19 cellular contexts compared by ENCODE assay signal in the genomic region with DNA sequence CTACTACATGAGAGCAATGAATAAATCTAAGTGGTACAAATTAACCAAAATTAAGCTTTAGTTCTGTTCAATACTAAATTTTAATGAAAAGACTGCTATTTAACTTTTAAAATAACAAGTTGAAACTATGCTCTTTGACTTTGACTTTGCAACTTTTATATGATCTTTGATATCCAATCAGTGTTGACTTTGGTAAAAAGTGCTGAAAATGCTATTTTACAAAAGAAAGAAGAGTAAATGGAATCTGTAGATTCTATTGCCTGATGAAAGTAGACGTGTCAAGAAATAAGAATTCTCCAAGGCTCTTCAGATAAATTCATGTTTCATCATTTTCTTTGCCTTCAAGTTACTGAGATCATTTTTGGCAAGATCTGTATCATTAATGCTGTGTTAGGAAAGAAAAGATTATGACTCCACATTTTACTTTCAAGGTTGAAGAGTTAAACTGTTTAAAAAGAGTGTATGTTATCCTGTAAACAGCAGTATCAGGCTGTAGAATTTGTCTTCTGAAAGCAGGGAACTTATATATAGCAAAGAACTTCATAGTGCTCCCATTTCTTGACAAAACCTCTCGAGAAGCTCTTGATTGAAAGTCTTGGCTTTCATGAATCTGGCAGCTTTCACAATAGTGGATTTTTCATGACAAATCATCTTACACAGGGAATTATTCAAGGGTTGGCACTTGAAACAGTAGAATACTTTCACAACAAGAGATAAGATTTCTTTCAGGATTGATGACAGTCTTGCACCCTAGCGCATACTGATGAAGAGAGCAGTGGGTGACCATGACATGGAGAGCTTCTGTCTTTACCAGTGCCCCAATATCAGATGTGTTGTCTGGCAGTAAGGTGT.
DNase-seq lines count a peak whose midpoint lies in the region; ATAC-seq and TF ChIP-seq lines count a peak whose summit lies in the region.
"Had no signal": no experiment of that assay in that cellular context is flagged by ENCODE, and none has a peak within 500 bp of the region (broad histone marks: within the 10 kb centered on the region; RNA-seq: fewer than 3 reads in every experiment).

No MANE protein-coding gene starts in this region.

- TF ChIP-seq POLR2A in testis (IDR thresholded peaks at IDR 0.05) = no peak

- no peak for ATAC-seq in GM18907 (IDR thresholded peaks at IDR 0.05; ENCODE audit: unreplicated experiment)
- ATAC-seq: activated CD4-positive, alpha-beta T cell treated with anti-CD3 and anti-CD28 coated beads for 36 hours had no signal

- H3K36me3 ChIP-seq in HEK293 (ENCODE audit: control insufficient read depth in 2 of 2, insufficient read depth in 1 of 2, low read length in 2 of 2) (peaks cover 7 to 13% of the 10 kb centered on the region in 2 experiments), fibroblast of lung (ENCODE audit: control insufficient read depth, insufficient read depth, low read length) (no peaks in the 10 kb centered on the region), mesendoderm (ENCODE audit: control insufficient read depth, insufficient read depth, low read length) (no peaks in the 10 kb centered on the region), testis (ENCODE audit: low read depth, missing control alignments) (no peaks in the 10 kb centered on the region)
- H3K36me3 ChIP-seq in effector memory CD4-positive, alpha-beta T cell (ENCODE audit: control insufficient read depth, insufficient read depth, low read length) = peaks cover 4% of the 10 kb centered on the region
- H3K36me3 ChIP-seq: SJCRH30 had no signal

- H3K4me3 ChIP-seq in AG04450 (ENCODE audit: low read depth, low read length) = no peak overlapping the region
- no peak overlapping the region for H3K4me3 ChIP-seq in HEK293 (ENCODE audit: low read depth, low read length)
- no peak overlapping the region for H3K4me3 ChIP-seq in fibroblast of lung (replicated peaks in 1 of 4; ENCODE audit: control extremely low read depth in 1 of 4, insufficient read depth in 1 of 4, low read depth in 3 of 4, low read length in 4 of 4)
- no peak overlapping the region for H3K4me3 ChIP-seq in mesendoderm (ENCODE audit: low read length)
- no peak overlapping the region for H3K4me3 ChIP-seq in effector memory CD4-positive, alpha-beta T cell (ENCODE audit: insufficient read depth, low read depth, low read length, poor library complexity, severe bottlenecking)
- H3K4me3 ChIP-seq in testis = no peak overlapping the region
- H3K4me3 ChIP-seq: heart right ventricle, SJCRH30 had no signal

- no peaks in the 10 kb centered on the region for H3K79me1 ChIP-seq in mesendoderm (ENCODE audit: low read length)

- H3K36me3 Mint-ChIP-seq in progenitor cell of endocrine pancreas (ENCODE audit: insufficient read depth) = peaks cover 16% of the 10 kb centered on the region

- H3K27me3 Mint-ChIP-seq in progenitor cell of endocrine pancreas = no peaks in the 10 kb centered on the region
- H3K27me3 Mint-ChIP-seq: activated CD4-positive, alpha-beta T cell treated with anti-CD3 and anti-CD28 coated beads for 36 hours; B cell had no signal

- H2BK120ac ChIP-seq in mesendoderm (ENCODE audit: low read depth, low read length) = no peak overlapping the region

- no peak overlapping the region for H3K27ac ChIP-seq in AG04450 (ENCODE audit: low read depth, low read length)
- no peak overlapping the region for H3K27ac ChIP-seq in HEK293 (ENCODE audit: extremely low read depth, low read depth, low read length)
- H3K27ac ChIP-seq in fibroblast of lung (ENCODE audit: insufficient read depth, low read length) = no peak overlapping the region
- H3K27ac ChIP-seq in mesendoderm (ENCODE audit: low read depth, low read length) = no peak overlapping the region
- H3K27ac ChIP-seq in effector memory CD4-positive, alpha-beta T cell (ENCODE audit: insufficient read depth, low read length, poor library complexity, severe bottlenecking) = no peak overlapping the region
- no peak overlapping the region for H3K27ac ChIP-seq in testis
- H3K27ac ChIP-seq: heart right ventricle, SJCRH30 had no signal

- no peak overlapping the region for H3K18ac ChIP-seq in mesendoderm (ENCODE audit: low read length)

- no peak overlapping the region for H3K4me2 ChIP-seq in fibroblast of lung (ENCODE audit: extremely low read depth, insufficient read depth, low read length)
- no peak overlapping the region for H3K4me2 ChIP-seq in mesendoderm (ENCODE audit: low read length)

- peak; percentile 24 for DNase-seq in AG04450 (ENCODE audit: low read depth, low spot score)
- peak; percentile 41 to 68 for DNase-seq in fibroblast of lung (ENCODE audit: low read depth in 2 of 2)
- DNase-seq in mesendoderm = peak; percentile 32
- no peak for DNase-seq in effector memory CD4-positive, alpha-beta T cell
- no peak for DNase-seq in progenitor cell of endocrine pancreas (ENCODE audit: low spot score, unreplicated experiment)
- DNase-seq in testis = no peak
- DNase-seq: activated CD4-positive, alpha-beta T cell treated with anti-CD3 and anti-CD28 coated beads for 36 hours; activated CD8-positive, alpha-beta memory T cell treated with anti-CD3 and anti-CD28 coated beads, Interleukin-2, amount 50 U/mL, for 48 hours; activated gamma-delta T cell treated with Interleukin-2 at 50 U/mL for 16 hours; GDM1; GOT3; heart right ventricle; NCI-H2081 treated with DMSO at 0.1 percent for 48 hours; occipital lobe; SJCRH30; stimulated activated CD4-positive, alpha-beta T cell treated with anti-CD3 and anti-CD28 coated beads, Interleukin-4, amount 100 ng/mL, for 1 hour had no signal

- WGBS in mesendoderm (ENCODE audit: extremely low coverage, insufficient coverage, low lambda C conversion rate) = no CpG with 5 or more reads among the region's 3 CpGs
- WGBS in testis, 2 donors = 71 to 74% methylated on average over 3 of the region's 3 CpGs

- TF ChIP-seq CTCF in AG04450 (IDR thresholded peaks at IDR 0.05; ENCODE audit: low read depth, low read length) (no peak), HEK293 (tag by site-specific recombination; IDR thresholded peaks at IDR 0.05) (no peak), fibroblast of lung (conservative IDR thresholded peaks at IDR 0.05 in 1 of 2, IDR thresholded peaks at IDR 0.05 in 1 of 2; ENCODE audit: low read depth in 1 of 2, low read length in 2 of 2) (no peak), progenitor cell of endocrine pancreas (IDR thresholded peaks at IDR 0.05; ENCODE audit: unreplicated experiment) (no peak), testis (IDR thresholded peaks at IDR 0.05) (no peak)

- H2AFZ ChIP-seq in fibroblast of lung (ENCODE audit: low read length) = no peak overlapping the region

- H3K27me3 ChIP-seq in AG04450 (ENCODE audit: control insufficient read depth, insufficient read depth, low read length) = no peaks in the 10 kb centered on the region
- H3K27me3 ChIP-seq in fibroblast of lung (ENCODE audit: control insufficient read depth, insufficient read depth, low read length) = no peaks in the 10 kb centered on the region
- H3K27me3 ChIP-seq in mesendoderm (ENCODE audit: insufficient read depth, low read length, poor library complexity) = no peaks in the 10 kb centered on the region
- no peaks in the 10 kb centered on the region for H3K27me3 ChIP-seq in effector memory CD4-positive, alpha-beta T cell (replicated peaks; ENCODE audit: control insufficient read depth, insufficient read depth, low read length, poor library complexity, severe bottlenecking)
- no peaks in the 10 kb centered on the region for H3K27me3 ChIP-seq in testis
- H3K27me3 ChIP-seq: heart right ventricle, SJCRH30 had no signal

- POLR2A ChIA-PET in AG04450 (lab: Yijun Ruan, JAX) = no interaction called here
- POLR2A ChIA-PET in HEK293 (lab: Yijun Ruan, JAX) = no interaction called here

- no peak overlapping the region for H3K4me3 Mint-ChIP-seq in progenitor cell of endocrine pancreas (ENCODE audit: low read depth)
- H3K4me3 Mint-ChIP-seq: activated CD4-positive, alpha-beta T cell treated with anti-CD3 and anti-CD28 coated beads for 36 hours; B cell had no signal

- H4K5ac ChIP-seq in mesendoderm (ENCODE audit: low read length) = no peak overlapping the region

- no peaks in the 10 kb centered on the region for H3K9me3 Mint-ChIP-seq in progenitor cell of endocrine pancreas (ENCODE audit: low read depth)

- no peak overlapping the region for H2AK5ac ChIP-seq in mesendoderm (ENCODE audit: low read length)

- H3K23ac ChIP-seq in mesendoderm (ENCODE audit: low read length) = no peak overlapping the region

- no peak overlapping the region for H3K4ac ChIP-seq in mesendoderm (ENCODE audit: low read depth, low read length)

- no peaks in the 10 kb centered on the region for H4K20me1 ChIP-seq in fibroblast of lung (ENCODE audit: control insufficient read depth, extremely low read depth, insufficient read depth, low read length)

- no peak overlapping the region for H3K9ac ChIP-seq in fibroblast of lung (ENCODE audit: insufficient read depth, low read length)
- H3K9ac ChIP-seq in mesendoderm (ENCODE audit: low read length) = no peak overlapping the region

- H3K27ac Mint-ChIP-seq in progenitor cell of endocrine pancreas = no peak overlapping the region
- H3K27ac Mint-ChIP-seq: activated CD4-positive, alpha-beta T cell treated with anti-CD3 and anti-CD28 coated beads for 36 hours; B cell had no signal

- CTCF ChIA-PET in AG04450 (lab: Charles Lee) (no interaction called here), HEK293 (lab: Yijun Ruan, JAX) (no interaction called here)

- intact Hi-C loops in testis (cut with DNase I; ENCODE audit: low total_unique reads) = no loop called here

- H2BK15ac ChIP-seq in mesendoderm (replicated peaks; ENCODE audit: low read depth) = no peak overlapping the region

- H4K8ac ChIP-seq in mesendoderm (ENCODE audit: low read depth, low read length) = no peak overlapping the region

- H3K9me3 ChIP-seq in AG04450 (ENCODE audit: control insufficient read depth, insufficient read depth, low read length) = no peaks in the 10 kb centered on the region
- no peaks in the 10 kb centered on the region for H3K9me3 ChIP-seq in HEK293 (ENCODE audit: control insufficient read depth, insufficient read depth, low read depth, low read length)
- H3K9me3 ChIP-seq in fibroblast of lung (ENCODE audit: control insufficient read depth, insufficient read depth, low read depth, low read length) = no peaks in the 10 kb centered on the region
- no peaks in the 10 kb centered on the region for H3K9me3 ChIP-seq in effector memory CD4-positive, alpha-beta T cell (ENCODE audit: control insufficient read depth, low read length)
- no peaks in the 10 kb centered on the region for H3K9me3 ChIP-seq in testis
- H3K9me3 ChIP-seq: heart right ventricle, SJCRH30 had no signal

- peaks cover 12% of the 10 kb centered on the region; the same call in 1 of the 2 replicates for H3K4me1 ChIP-seq in HEK293 (ENCODE audit: control insufficient read depth, insufficient read depth, low read length)
- peaks cover 15% of the 10 kb centered on the region for H3K4me1 ChIP-seq in fibroblast of lung (ENCODE audit: control insufficient read depth, extremely low read depth, insufficient read depth, low read length)
- peaks cover 2% of the 10 kb centered on the region for H3K4me1 ChIP-seq in mesendoderm (ENCODE audit: control insufficient read depth, low read depth, low read length)
- no peaks in the 10 kb centered on the region for H3K4me1 ChIP-seq in effector memory CD4-positive, alpha-beta T cell (ENCODE audit: control insufficient read depth, insufficient read depth, low read length, poor library complexity, severe bottlenecking)
- no peaks in the 10 kb centered on the region for H3K4me1 ChIP-seq in testis
- H3K4me1 ChIP-seq: SJCRH30 had no signal

- H3K79me2 ChIP-seq in fibroblast of lung (ENCODE audit: control insufficient read depth, insufficient read depth, low read length) = peaks cover 37% of the 10 kb centered on the region
- no peaks in the 10 kb centered on the region for H3K79me2 ChIP-seq in mesendoderm (ENCODE audit: control insufficient read depth, insufficient read depth, low read length)

- H3K4me1 Mint-ChIP-seq in progenitor cell of endocrine pancreas (ENCODE audit: low read depth) = peaks cover 8% of the 10 kb centered on the region

- no peak overlapping the region for H3K56ac ChIP-seq in mesendoderm (ENCODE audit: low read length)

- H2BK5ac ChIP-seq in mesendoderm (ENCODE audit: low read length) = no peak overlapping the region

Comparison
In these comparisons a context has a peak if more than half of its experiments do, and no peak if none do; other contexts are left out.
1. DNase-seq: peak in AG04450 (single experiment), fibroblast of lung (2 of 2) and mesendoderm (single experiment); none in effector memory CD4-positive, alpha-beta T cell (0 of 3), progenitor cell of endocrine pancreas (single experiment) and testis (single experiment).